8 cellular contexts compared by ENCODE assay signal in the genomic region with DNA sequence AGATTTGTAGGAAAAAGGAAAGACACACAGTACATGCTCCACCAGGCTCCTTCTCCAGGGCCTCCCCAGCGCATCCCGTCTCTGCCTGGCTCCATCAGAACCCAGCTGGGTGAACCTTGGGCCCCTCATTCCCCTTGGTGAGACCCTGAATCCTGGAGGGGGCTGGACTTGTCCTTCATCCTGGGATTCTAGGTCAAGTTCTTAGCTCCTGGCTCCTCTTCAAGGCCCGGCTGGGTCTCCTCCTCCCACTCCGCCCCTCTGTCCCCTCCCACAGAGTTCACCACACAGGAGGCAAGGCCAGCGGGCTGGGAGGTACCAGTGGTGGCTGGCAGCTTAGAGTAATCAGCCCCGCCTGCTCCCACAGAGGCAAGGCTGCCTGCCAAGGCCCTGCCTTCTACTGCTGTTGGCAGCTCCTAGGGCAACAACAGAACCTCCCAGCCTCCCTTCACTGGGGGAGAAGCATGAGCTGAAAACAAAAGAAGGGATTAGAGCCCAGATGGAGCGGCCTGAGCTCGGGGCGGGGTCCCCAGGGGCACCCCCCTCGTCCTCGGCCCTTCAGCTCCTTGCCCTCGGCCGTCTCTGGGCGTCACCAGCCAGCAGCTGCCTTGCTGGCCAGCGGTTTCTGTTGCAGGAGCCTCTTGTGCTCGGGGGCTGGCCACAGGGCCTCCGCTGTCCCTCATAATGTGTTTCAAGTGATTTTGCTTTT. TPM values are rescaled to one million over a fixed set of nuclear protein-coding genes. Genes with fewer than 3 reads are reported as not detected.
DNase-seq lines count a peak whose midpoint lies in the region; ATAC-seq, FAIRE-seq and TF ChIP-seq lines count a peak whose summit lies in the region.

No MANE protein-coding gene starts in this region.

- WGBS in pancreas, 2 donors = 4 to 5% methylated on average over 17 of the region's 17 CpGs

- no peak overlapping the region for H3K4me3 Mint-ChIP-seq in GM23338

- H3K36me3 Mint-ChIP-seq in GM23338 (ENCODE audit: low read depth) = no peaks in the 10 kb centered on the region

- peaks cover 4% of the 10 kb centered on the region for H3K27me3 Mint-ChIP-seq in GM23338 (ENCODE audit: insufficient read depth, low read depth, poor library complexity)

- ATAC-seq in GM23338 (peak; percentile 80), Right ventricle myocardium superior (ENCODE audit: poor library complexity) (peak; percentile 93), pancreas (peak; percentile 93 to 98 (median 97)), HG02763 (IDR thresholded peaks at IDR 0.05; ENCODE audit: unreplicated experiment) (no peak)

- no peak for TF ChIP-seq POLR2A in GM12891 (IDR thresholded peaks at IDR 0.05; ENCODE audit: low read depth, low read length)

- intact Hi-C loops in Right ventricle myocardium superior (cut with DNase I) = loop anchor here (5.0 kb wide), 1 partner anchor 46 kb away; no protein-coding TSS in a partner anchor
- intact Hi-C loops in pancreas (cut with DNase I) = loop anchor here in 1 of 3 donors (10.0 kb wide), 1 partner anchor 63 kb away; a partner anchor contains a TSS

- TF ChIP-seq CTCF in GM23338 (conservative IDR thresholded peaks at IDR 0.05; ENCODE audit: low read depth in 2 of 2) (no peak), pancreas (IDR thresholded peaks at IDR 0.05) (no peak)

- H3K27ac Mint-ChIP-seq in GM23338 = no peak overlapping the region; the same call in 1 of the 2 replicates

- H3F3A ChIP-seq in GM23338 (replicated peaks; ENCODE audit: low read depth) = no peaks in the 10 kb centered on the region

- H3K9me3 Mint-ChIP-seq in GM23338 = no peaks in the 10 kb centered on the region

- no peak overlapping the region for H3K4me3 ChIP-seq in GM23338
- H3K4me3 ChIP-seq in pancreas = peak overlapping the region in 2 of 4 donors; percentile 24 to 33

- no peaks in the 10 kb centered on the region for H3K9me3 ChIP-seq in pancreas

- peak overlapping the region; percentile 87 for H2AFZ ChIP-seq in GM23338

- H3K27me3 ChIP-seq in GM23338 (ENCODE audit: insufficient read depth) (no peaks in the 10 kb centered on the region), pancreas (no peaks in the 10 kb centered on the region)

- FAIRE-seq in pancreas (lab: Jason Lieb, UNC) (no peak), GM12891 (lab: Jason Lieb, UNC) (no peak)

- H3K9me2 ChIP-seq in GM23338 (ENCODE audit: insufficient read depth) = no peaks in the 10 kb centered on the region

- DNase-seq in AG20443 (ENCODE audit: low spot score) (peak; percentile 93), GM23338 (ENCODE audit: low spot score) (peak; percentile 50), NCI-H345 treated with DMSO at 0.1 percent for 48 hours (lab: John Stamatoyannopoulos, UW; ENCODE audit: unreplicated experiment) (peak; percentile 45), amniotic epithelial cell (ENCODE audit: low read depth) (peak; percentile 94), Right ventricle myocardium superior (peak; percentile 98), pancreas (peak; percentile 90 to 99 (median 98)), GM12891 (ENCODE audit: insufficient read length, low spot score) (no peak)

- H3K4me1 Mint-ChIP-seq in GM23338 = peaks cover 15% of the 10 kb centered on the region

- H3K4me2 ChIP-seq in GM23338 = no peak overlapping the region

- H3K36me3 ChIP-seq in GM23338 (ENCODE audit: insufficient read depth) (no peaks in the 10 kb centered on the region), pancreas (no peaks in the 10 kb centered on the region)

- no peaks in the 10 kb centered on the region for H3K79me2 ChIP-seq in GM23338 (replicated peaks; ENCODE audit: insufficient read depth)

- H3K27ac ChIP-seq in GM23338 (ENCODE audit: low read depth) (no peak overlapping the region), pancreas (peak overlapping the region; percentile 90 to 95 (median 93))

- H3K4me1 ChIP-seq in GM23338 (ENCODE audit: insufficient read depth) (peaks cover 7% of the 10 kb centered on the region; the same call in 1 of the 2 replicates), pancreas (peaks cover 28 to 35% (median 28%) of the 10 kb centered on the region in 3 donors)

- no peaks in the 10 kb centered on the region for H4K20me1 ChIP-seq in GM23338 (replicated peaks; ENCODE audit: insufficient read depth)

TF ChIP-seq in GM12891, 5 proteins besides CTCF, POLR2A, EP300 and RAD21:
- no peak for TF ChIP-seq SPI1 (IDR thresholded peaks at IDR 0.05; ENCODE audit: low read depth, low read length)
- TF ChIP-seq POLR2AphosphoS5 (IDR thresholded peaks at IDR 0.05; ENCODE audit: low read depth, low read length) = no peak
- no peak for TF ChIP-seq POU2F2 (IDR thresholded peaks at IDR 0.05; ENCODE audit: low read depth, low read length)
- TF ChIP-seq PAX5 (IDR thresholded peaks at IDR 0.05; ENCODE audit: insufficient read depth, low read length, severe bottlenecking) = no peak
- TF ChIP-seq TAF1 (IDR thresholded peaks at IDR 0.05; ENCODE audit: low read depth, low read length) = no peak

RNA-seq across cellular contexts. Expression of a gene that starts 49.4 kb away (rescaled TPM):
- 216 and 223 TPM in 2 replicates for total RNA-seq in GM23338 (2014; rRNA removed; shearing (Covaris generic))
- polyA plus RNA-seq in GM23338 (2016; fragmentation: Nextera tagmentation; extraction: Ambion mirVana) (296 and 300 TPM in 2 replicates), pancreas (10 to 100 TPM; 41.2 to 83.3 TPM)
- total RNA-seq in Right ventricle myocardium superior (178 TPM), pancreas (10 to 100 TPM; 41.4 to 71.3 (median 58.4) TPM)
- 354 TPM for polyA plus RNA-seq in GM12891 (2012; ENCODE audit: low read depth, missing spikeins)
